Comparison of ENCODE assay signal across 18 cellular contexts in the genomic region with DNA sequence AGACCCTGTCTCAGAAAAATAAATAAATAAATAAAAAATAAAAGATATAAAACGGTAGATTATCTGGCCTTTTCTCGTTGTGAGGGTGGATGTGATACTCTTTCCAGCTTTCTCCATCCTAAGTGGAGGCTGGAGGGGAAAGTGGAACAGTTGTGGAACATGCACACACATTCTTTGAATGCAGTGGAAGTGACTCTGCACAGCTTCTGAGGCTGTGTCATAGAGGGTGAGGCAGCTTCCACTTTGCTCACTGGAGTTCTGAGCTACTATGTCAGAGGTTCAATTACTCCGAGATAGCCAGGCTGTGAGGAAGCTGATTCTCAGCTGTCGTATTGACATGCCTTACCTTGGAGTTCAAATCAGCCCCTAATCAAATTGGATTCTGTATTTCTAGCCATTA.
A peak's percentile ranks its signal among the peaks of the same experiment; 100 is the strongest.
DNase-seq lines count a peak whose midpoint lies in the region; FAIRE-seq and TF ChIP-seq lines count a peak whose summit lies in the region.
"Had no signal": no experiment of that assay in that cellular context is flagged by ENCODE, and none has a peak within 500 bp of the region (broad histone marks: within the 10 kb centered on the region; RNA-seq: fewer than 3 reads in every experiment).

No MANE protein-coding gene starts in this region.

- DNase-seq in AG10803 (ENCODE audit: low read depth) (peak; percentile 73), LHCN-M2 (ENCODE audit: low read depth) (peak; percentile 63), dedifferentiated amniotic fluid mesenchymal stem cell (ENCODE audit: extremely low spot score) (peak; percentile 59), kidney tubule cell (ENCODE audit: low spot score) (peak; percentile 76), head of caudate nucleus (no peak), superior temporal gyrus (ENCODE audit: extremely low spot score) (no peak), urothelium cell line (ENCODE audit: low spot score) (no peak), AML-193 (lab: John Stamatoyannopoulos, UW) (no peak)
- DNase-seq: activated CD4-positive, alpha-beta T cell treated with anti-CD3 and anti-CD28 coated beads, Interleukin-2, amount 10 ng/mL, durations not matched to agents 24 days and 14 days; activated CD8-positive, alpha-beta memory T cell treated with anti-CD3 and anti-CD28 coated beads, Interleukin-2, amount 50 U/mL, for 48 hours; activated naive CD4-positive, alpha-beta T cell treated with anti-CD3 and anti-CD28 coated beads for 36 hours; Caco-2; NCI-H2029 treated with DMSO at 0.1 percent for 48 hours; NCI-H526; ovary; stimulated activated CD4-positive, alpha-beta T cell treated with anti-CD3 and anti-CD28 coated beads, Interleukin-2, amount 100 ng/mL, for 48 hours had no signal

- H3K4me3 ChIP-seq in AG10803 (ENCODE audit: low read length), result no peak overlapping the region
- H3K4me3 ChIP-seq: ovary had no signal

- FAIRE-seq in urothelium cell line (lab: Jason Lieb, UNC), result no peak
- FAIRE-seq: G401.6, H1 had no signal

- intact Hi-C loops in head of caudate nucleus (cut with DNase I), result no loop called here

- TF ChIP-seq CTCF in AG10803 (conservative IDR thresholded peaks at IDR 0.05; ENCODE audit: low read length), result no peak

Comparison
In these comparisons a context has a peak if more than half of its experiments do, and no peak if none do; other contexts are left out.
1. DNase-seq: peak in AG10803 (single experiment), LHCN-M2 (single experiment), dedifferentiated amniotic fluid mesenchymal stem cell (single experiment) and kidney tubule cell (single experiment); none in head of caudate nucleus (0 of 42), superior temporal gyrus (single experiment), urothelium cell line (single experiment) and AML-193 (0 of 2).